Comparison of ENCODE assay signal across 1 cellular context in genomic region chr1:39407496-39407888, GRCh38.
TF ChIP-seq lines count a peak whose summit lies in the region.

No MANE protein-coding gene starts in this region.

TF ChIP-seq in SK-N-SH, 30 proteins besides CTCF, POLR2A, EP300 and RAD21 (continued from another document):
- TF ChIP-seq USF2 (IDR thresholded peaks at IDR 0.05; ENCODE audit: borderline replicate concordance, low read depth, low read length) = no peak
- TF ChIP-seq SIN3A (IDR thresholded peaks at IDR 0.05; ENCODE audit: borderline replicate concordance, low read depth, low read length) = no peak
- TF ChIP-seq RCOR1 (IDR thresholded peaks at IDR 0.05; ENCODE audit: low read length) = no peak
- TF ChIP-seq REST (IDR thresholded peaks at IDR 0.05; ENCODE audit: low read depth, low read length) = no peak
- TF ChIP-seq TAF1 (IDR thresholded peaks at IDR 0.05; ENCODE audit: borderline replicate concordance, low read depth, low read length) = no peak
